In genomic region chr9:96021616-96022444, GRCh38 we compare ENCODE assay signal across 8 cellular contexts.
DNase-seq lines count a peak whose midpoint lies in the region; ATAC-seq and TF ChIP-seq lines count a peak whose summit lies in the region.

No MANE protein-coding gene starts in this region.

- H3K9me3 ChIP-seq in NT2/D1 (ENCODE audit: insufficient read depth, low read length) (no peaks in the 10 kb centered on the region), ectodermal cell (ENCODE audit: control insufficient read depth, low read length) (no peaks in the 10 kb centered on the region), mesodermal cell (ENCODE audit: control insufficient read depth, low read length) (no peaks in the 10 kb centered on the region), upper lobe of left lung (no peaks in the 10 kb centered on the region)

- H3K27ac Mint-ChIP-seq in CD14-positive monocyte: peak overlapping the region in 1 of 7 donors; percentile 15

- no peak for TF ChIP-seq POLR2A in upper lobe of left lung (IDR thresholded peaks at IDR 0.05)

- intact Hi-C loops in CD14-positive monocyte (cut with micrococcal nuclease): no loop called here

- peak overlapping the region; percentile 77 for H3K9ac ChIP-seq in NT2/D1 (ENCODE audit: insufficient read length, low read depth)

- WGBS in ectodermal cell, 2 experiments: 0 to 1% methylated on average over 68 of the region's 68 CpGs
- 1% methylated on average over 34 to 44 of the region's 68 CpGs for WGBS in mesodermal cell (ENCODE audit: insufficient coverage in 2 of 2), 2 experiments
- WGBS in upper lobe of left lung, 2 donors: 0 to 3% methylated on average over 18 to 49 of the region's 68 CpGs

- DNase-seq in CD14-positive monocyte (ENCODE audit: low spot score) (no peak), NT2/D1 (ENCODE audit: low read depth, low spot score) (no peak), upper lobe of left lung (peak in 1 of 2 donors; percentile 86), NCI-H774 (lab: John Stamatoyannopoulos, UW) (no peak), SKM-1 treated with dmso at 0.1 percent for 144 hours (lab: John Stamatoyannopoulos, UW; ENCODE audit: unreplicated experiment) (no peak)

- H3K4me1 Mint-ChIP-seq in CD14-positive monocyte: peaks cover 25% of the 10 kb centered on the region

- no peak for TF ChIP-seq EP300 in upper lobe of left lung (IDR thresholded peaks at IDR 0.05)

- peaks cover 2% of the 10 kb centered on the region for H3K36me3 ChIP-seq in NT2/D1 (ENCODE audit: insufficient read depth, insufficient read length, low read length)
- H3K36me3 ChIP-seq in ectodermal cell (ENCODE audit: control insufficient read depth, insufficient read depth, low read length): no peaks in the 10 kb centered on the region
- no peaks in the 10 kb centered on the region for H3K36me3 ChIP-seq in mesodermal cell (ENCODE audit: control insufficient read depth, insufficient read depth, low read length)
- H3K36me3 ChIP-seq in upper lobe of left lung: no peaks in the 10 kb centered on the region

- peak overlapping the region; percentile 55 for H3K4me3 ChIP-seq in NT2/D1 (ENCODE audit: insufficient read length, low read depth)
- peak overlapping the region; percentile 39 for H3K4me3 ChIP-seq in ectodermal cell (ENCODE audit: insufficient read depth, low read depth, low read length)
- H3K4me3 ChIP-seq in mesodermal cell (ENCODE audit: extremely low read depth, insufficient read depth, low read length, poor library complexity, severe bottlenecking): peak overlapping the region; percentile 50
- H3K4me3 ChIP-seq in upper lobe of left lung: peak overlapping the region; percentile 52 to 62 (median 56)

- peaks cover 73 to 80% (median 75%) of the 10 kb centered on the region in 3 donors for H3K27me3 Mint-ChIP-seq in CD14-positive monocyte (ENCODE audit: low read depth in 3 of 3)

- H3K27ac ChIP-seq in ectodermal cell (ENCODE audit: insufficient read depth, low read depth, low read length, poor library complexity, severe bottlenecking) (no peak overlapping the region), mesodermal cell (ENCODE audit: low read depth, low read length, severe bottlenecking) (peak overlapping the region; percentile 36), upper lobe of left lung (peak overlapping the region; percentile 77 to 88 (median 82))

- peak overlapping the region; percentile 68 to 87 for H3K4me3 Mint-ChIP-seq in CD14-positive monocyte

- H3K36me3 Mint-ChIP-seq in CD14-positive monocyte: peaks cover 22 to 27% of the 10 kb centered on the region in 2 donors

- H3K27me3 ChIP-seq in NT2/D1 (ENCODE audit: insufficient read depth, insufficient read length) (peaks cover 50% of the 10 kb centered on the region), ectodermal cell (ENCODE audit: control insufficient read depth, insufficient read depth, low read length, poor library complexity, severe bottlenecking) (peaks cover 78% of the 10 kb centered on the region), upper lobe of left lung (peaks cover 0 to 21% (median 6%) of the 10 kb centered on the region in 4 donors)

- ATAC-seq in upper lobe of left lung (ENCODE audit: low FRiP score in 2 of 2) (peak in 1 of 2 donors; percentile 34), GM21737 (IDR thresholded peaks at IDR 0.05; ENCODE audit: unreplicated experiment) (no peak)

- TF ChIP-seq CTCF in CD14-positive monocyte (IDR thresholded peaks at IDR 0.05): no peak
- no peak for TF ChIP-seq CTCF in upper lobe of left lung (IDR thresholded peaks at IDR 0.05)

- H3K4me1 ChIP-seq in NT2/D1 (ENCODE audit: insufficient read depth, insufficient read length): peaks cover 8% of the 10 kb centered on the region
- peaks cover 16% of the 10 kb centered on the region for H3K4me1 ChIP-seq in ectodermal cell (ENCODE audit: control insufficient read depth, insufficient read depth, low read length)
- H3K4me1 ChIP-seq in mesodermal cell (ENCODE audit: control insufficient read depth, insufficient read depth, low read length, poor library complexity, severe bottlenecking): peaks cover 17% of the 10 kb centered on the region
- H3K4me1 ChIP-seq in upper lobe of left lung: peaks cover 26 to 34% (median 30%) of the 10 kb centered on the region in 4 donors

- peaks cover 4 to 20% (median 11%) of the 10 kb centered on the region in 7 donors for H3K9me3 Mint-ChIP-seq in CD14-positive monocyte
